ENCODE assay signal across 9 cellular contexts in the genomic region with DNA sequence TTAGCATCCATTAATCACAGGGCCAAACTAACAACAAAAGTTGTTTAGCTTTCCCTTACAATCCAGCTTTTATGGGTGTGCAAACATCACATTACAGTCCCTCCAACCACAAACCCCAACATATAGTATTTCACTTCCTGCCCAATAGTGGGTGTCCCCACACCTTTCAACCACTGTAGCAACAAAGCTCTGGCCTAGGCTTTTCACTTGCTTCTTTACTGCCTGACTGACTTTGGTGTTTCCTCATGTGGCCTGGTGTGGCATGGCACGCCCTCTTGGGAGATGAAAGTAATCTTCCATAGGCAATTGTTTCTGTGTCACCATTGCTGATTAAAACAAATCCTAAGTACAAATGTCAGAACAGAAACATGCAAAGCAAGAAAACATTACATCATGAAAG. TPM values are rescaled to one million over a fixed set of nuclear protein-coding genes. Genes with fewer than 3 reads are reported as not detected.
A peak's percentile ranks its signal among the peaks of the same experiment; 100 is the strongest.
DNase-seq lines count a peak whose midpoint lies in the region; ATAC-seq, FAIRE-seq and TF ChIP-seq lines count a peak whose summit lies in the region.
"Had no signal": no experiment of that assay in that cellular context is flagged by ENCODE, and none has a peak within 500 bp of the region (broad histone marks: within the 10 kb centered on the region; RNA-seq: fewer than 3 reads in every experiment).

No MANE protein-coding gene starts in this region.

- FAIRE-seq in A549 (lab: Jason Lieb, UNC) = peak; percentile 85

- ATAC-seq in A549 = peak; percentile 59 to 76; a peak in 5 of 6 replicates
- ATAC-seq in GM19023 (IDR thresholded peaks at IDR 0.05; ENCODE audit: unreplicated experiment) = peak; percentile 95
- ATAC-seq in HG03064 (IDR thresholded peaks at IDR 0.05; ENCODE audit: low read depth, unreplicated experiment) = peak; percentile 88
- ATAC-seq in mucosa of descending colon = peak; percentile 90

- intact Hi-C loops in mucosa of descending colon (cut with DNase I, micrococcal nuclease) = no loop called here

- H3K9me3 ChIP-seq in A549 (no peaks in the 10 kb centered on the region), mucosa of descending colon (no peaks in the 10 kb centered on the region), HAP-1 (no peaks in the 10 kb centered on the region), tibial nerve (no peaks in the 10 kb centered on the region)

- POLR2A ChIA-PET in A549 (lab: Yijun Ruan, JAX) = no interaction called here

- peaks cover 6% of the 10 kb centered on the region for H3K4me1 ChIP-seq in A549
- no peaks in the 10 kb centered on the region for H3K4me1 ChIP-seq in mucosa of descending colon (ENCODE audit: low read depth)
- peaks cover 7% of the 10 kb centered on the region for H3K4me1 ChIP-seq in HAP-1
- H3K4me1 ChIP-seq in tibial nerve = no peaks in the 10 kb centered on the region

- H3K27me3 Mint-ChIP-seq in T-helper 2 cell treated with Interferon-gamma antibody and Interleukin-4, amounts not matched to agents 5 μg/mL and 100 μg/mL, for 36 hours (ENCODE audit: low read depth) = no peaks in the 10 kb centered on the region

- DNase-seq in A549 (ENCODE audit: low read depth in 1 of 2, low spot score in 1 of 2) (peak in 1 of 2 experiments; percentile 35), mucosa of descending colon (peak in 1 of 3 donors; percentile 42), HAP-1 (ENCODE audit: low spot score in 2 of 2) (no peak), tibial nerve (ENCODE audit: low spot score in 2 of 2) (no peak), NCI-H226 (no peak)
- peak; percentile 63 for DNase-seq in T-helper 2 cell treated with Interferon-gamma antibody and Interleukin-4, amounts not matched to agents 5 μg/mL and 100 μg/mL, for 36 hours (ENCODE audit: low spot score)

- H3K27ac ChIP-seq in A549 (no peak overlapping the region), tibial nerve (no peak overlapping the region)

- H3K9me3 Mint-ChIP-seq in T-helper 2 cell treated with Interferon-gamma antibody and Interleukin-4, amounts not matched to agents 5 μg/mL and 100 μg/mL, for 36 hours = no peaks in the 10 kb centered on the region

- H3K36me3 ChIP-seq in mucosa of descending colon (ENCODE audit: low read depth) = no peaks in the 10 kb centered on the region
- H3K36me3 ChIP-seq in HAP-1 (replicated peaks) = peaks cover 33% of the 10 kb centered on the region
- peaks cover 0 to 19% (median 0%) of the 10 kb centered on the region in 3 donors for H3K36me3 ChIP-seq in tibial nerve

- TF ChIP-seq CTCF in A549 (IDR thresholded peaks at IDR 0.05) = no peak
- no peak for TF ChIP-seq CTCF in mucosa of descending colon (IDR thresholded peaks at IDR 0.05)
- TF ChIP-seq CTCF in tibial nerve (IDR thresholded peaks at IDR 0.05) = no peak

- no peak for TF ChIP-seq RAD21 in A549 (conservative IDR thresholded peaks at IDR 0.05 in 1 of 2, IDR thresholded peaks at IDR 0.05 in 1 of 2)

- peak overlapping the region; percentile 74 for H3K27ac Mint-ChIP-seq in T-helper 2 cell treated with Interferon-gamma antibody and Interleukin-4, amounts not matched to agents 5 μg/mL and 100 μg/mL, for 36 hours

- peaks cover 35% of the 10 kb centered on the region for H3K36me3 Mint-ChIP-seq in T-helper 2 cell treated with Interferon-gamma antibody and Interleukin-4, amounts not matched to agents 5 μg/mL and 100 μg/mL, for 36 hours (ENCODE audit: low read depth)

- no peak overlapping the region for H3K4me2 ChIP-seq in A549

- peak overlapping the region; percentile 58 for H3K4me3 Mint-ChIP-seq in T-helper 2 cell treated with Interferon-gamma antibody and Interleukin-4, amounts not matched to agents 5 μg/mL and 100 μg/mL, for 36 hours

- CTCF ChIA-PET in A549 (lab: Yijun Ruan, JAX) = interaction anchor here (0.6 to 3.8 kb wide), 8 partner anchors 8 to 1524 kb away, joined by 3 to 17 read pairs (median 4); no protein-coding TSS in a partner anchor

- peaks cover 26% of the 10 kb centered on the region for H3K4me1 Mint-ChIP-seq in T-helper 2 cell treated with Interferon-gamma antibody and Interleukin-4, amounts not matched to agents 5 μg/mL and 100 μg/mL, for 36 hours (ENCODE audit: low read depth)

- no peaks in the 10 kb centered on the region for H3K27me3 ChIP-seq in HAP-1 (ENCODE audit: low read depth)
- H3K27me3 ChIP-seq in tibial nerve = no peaks in the 10 kb centered on the region

- TF ChIP-seq EP300 in A549 (IDR thresholded peaks at IDR 0.05) (no peak), tibial nerve (IDR thresholded peaks at IDR 0.05) (no peak)

- in situ Hi-C loops in HAP-1 (cut with MboI; ENCODE audit: low sequenced_read_pairs) = no loop called here

- no peak overlapping the region for H3K4me3 ChIP-seq in A549
- no peak overlapping the region for H3K4me3 ChIP-seq in mucosa of descending colon
- H3K4me3 ChIP-seq in HAP-1 = no peak overlapping the region
- H3K4me3 ChIP-seq in tibial nerve = no peak overlapping the region

- WGBS in A549 (ENCODE audit: missing lambda C conversion rate) = 93% methylated on average over 1 of the region's 1 CpG
- WGBS in tibial nerve, 2 donors = 86 to 89% methylated on average over 1 of the region's 1 CpG

- TF ChIP-seq POLR2A in A549 (IDR thresholded peaks at IDR 0.05; ENCODE audit: low read length) (no peak), tibial nerve (IDR thresholded peaks at IDR 0.05) (no peak)

TF ChIP-seq in A549, 52 proteins besides CTCF, POLR2A, EP300 and RAD21:
- TF ChIP-seq CBX8 (IDR thresholded peaks at IDR 0.05) = no peak
- no peak for TF ChIP-seq RNF2 (IDR thresholded peaks at IDR 0.05; ENCODE audit: borderline replicate concordance, low read depth)
TF ChIP-seq in A549: peak in this region for 0.

RNA-seq across cellular contexts. Expression of gene CRLS1, which starts 9.2 kb away (rescaled TPM):
- polyA plus RNA-seq in A549 (2011; rRNA removed) = 129 and 150 TPM in 2 replicates
- 41.0 and 50.9 TPM in 2 replicates for polyA plus RNA-seq in A549 (2012; cell fraction: cytosol; rRNA removed)
- 22.7 and 33.0 TPM in 2 replicates for polyA plus RNA-seq in A549 (2012; cell fraction: nucleus; rRNA removed)
- polyA plus RNA-seq in A549 (2017; fragmentation: RNase III; extraction: RNeasy Plus Mini Kit Qiagen cat#74134 plus additional on column Dnase treatment) = 54.8 to 61.0 TPM (median 56.1 TPM) in 3 replicates
- polyA minus RNA-seq in A549 (2011; rRNA and poly(A)+ RNA removed) = 37.6 and 52.7 TPM in 2 replicates
- total RNA-seq in mucosa of descending colon = 10 to 100 TPM; 36.7 to 56.2 (median 41.8) TPM
- 10 to 100 TPM; 38.7 to 73.5 (median 57.3) TPM for total RNA-seq in tibial nerve

RNA-seq across cellular contexts. Expression of gene MCM8, which starts 46.3 kb away (rescaled TPM):
- polyA plus RNA-seq in A549 (2011; rRNA removed) = 29.5 and 36.1 TPM in 2 replicates
- polyA plus RNA-seq in A549 (2012; cell fraction: cytosol; rRNA removed) = 10.7 and 12.4 TPM in 2 replicates
- 4.1 and 7.4 TPM in 2 replicates for polyA plus RNA-seq in A549 (2012; cell fraction: nucleus; rRNA removed)
- polyA plus RNA-seq in A549 (2017; fragmentation: RNase III; extraction: RNeasy Plus Mini Kit Qiagen cat#74134 plus additional on column Dnase treatment) = 33.9 to 35.3 TPM (median 34.9 TPM) in 3 replicates
- polyA minus RNA-seq in A549 (2011; rRNA and poly(A)+ RNA removed) = 13.1 and 14.1 TPM in 2 replicates
- 1 to 10 TPM; 4.9 to 9.8 (median 7.8) TPM for total RNA-seq in mucosa of descending colon
- total RNA-seq in tibial nerve = 1 to 10 TPM; 2.9 to 5.1 (median 3.4) TPM

RNA-seq across cellular contexts. Expression of gene TRMT6, which starts 46.4 kb away (rescaled TPM):
- 30.8 and 43.1 TPM in 2 replicates for polyA plus RNA-seq in A549 (2011; rRNA removed)
- 17.4 and 18.8 TPM in 2 replicates for polyA plus RNA-seq in A549 (2012; cell fraction: cytosol; rRNA removed)
- polyA plus RNA-seq in A549 (2012; cell fraction: nucleus; rRNA removed) = 9.2 and 13.0 TPM in 2 replicates
- 37.4 to 40.0 TPM (median 38.5 TPM) in 3 replicates for polyA plus RNA-seq in A549 (2017; fragmentation: RNase III; extraction: RNeasy Plus Mini Kit Qiagen cat#74134 plus additional on column Dnase treatment)
- 6.8 and 7.5 TPM in 2 replicates for polyA minus RNA-seq in A549 (2011; rRNA and poly(A)+ RNA removed)
- total RNA-seq in mucosa of descending colon = 10 to 100 TPM in 1 of 3 donors, 1 to 10 TPM in 2; 8.3 to 10.5 (median 9.2) TPM
- 10 to 100 TPM in 2 of 4 donors, 1 to 10 TPM in 2; 4.9 to 13.6 (median 8.6) TPM for total RNA-seq in tibial nerve

RNA-seq across cellular contexts. Expression of gene LRRN4, which starts 57.1 kb away (rescaled TPM):
- polyA plus RNA-seq in A549 (2011; rRNA removed) (0.03 TPM in 1 of 2 replicates, not detected in the other), A549 (2017; fragmentation: RNase III; extraction: RNeasy Plus Mini Kit Qiagen cat#74134 plus additional on column Dnase treatment) (0.04 TPM in 2 of 3 replicates, not detected in the other)
- 0.04 and 0.06 TPM in 2 replicates for polyA plus RNA-seq in A549 (2012; cell fraction: cytosol; rRNA removed)
- polyA plus RNA-seq in A549 (2012; cell fraction: nucleus; rRNA removed) = 0.18 and 0.20 TPM in 2 replicates
- polyA minus RNA-seq in A549 (2011; rRNA and poly(A)+ RNA removed) = not detected in 2 replicates
- total RNA-seq in mucosa of descending colon (not detected), tibial nerve (not detected)
- total RNA-seq: lung microvascular endothelial cell had no signal
